In genomic region chr2:204664708-204665121, GRCh38 we compare ENCODE assay signal across 15 cellular contexts.
DNase-seq lines count a peak whose midpoint lies in the region; ATAC-seq, FAIRE-seq and TF ChIP-seq lines count a peak whose summit lies in the region.
"Had no signal": no experiment of that assay in that cellular context is flagged by ENCODE, and none has a peak within 500 bp of the region (broad histone marks: within the 10 kb centered on the region; RNA-seq: fewer than 3 reads in every experiment).

No MANE protein-coding gene starts in this region.

- 3% methylated on average over 1 of the region's 1 CpG for WGBS in mesenchymal stem cell

- H3K36me3 ChIP-seq in endothelial cell of umbilical vein (ENCODE audit: control insufficient read depth in 2 of 2, extremely low read depth in 1 of 2, insufficient read depth in 2 of 2, low read length in 2 of 2) (no peaks in the 10 kb centered on the region), mesenchymal stem cell (ENCODE audit: control insufficient read depth in 1 of 2, insufficient read depth in 2 of 2, low read depth in 1 of 2, low read length in 2 of 2) (no peaks in the 10 kb centered on the region)
- H3K36me3 ChIP-seq: prostate gland had no signal

- H4K91ac ChIP-seq in mesenchymal stem cell (ENCODE audit: low read length), result no peak overlapping the region

- H2BK120ac ChIP-seq in mesenchymal stem cell (ENCODE audit: low read depth, low read length), result no peak overlapping the region

- DNase-seq in AG20443 (ENCODE audit: low spot score), result peak; percentile 56
- DNase-seq in NCI-H460 (ENCODE audit: extremely low read depth, low read depth), result peak; percentile 62
- peak; percentile 51 for DNase-seq in endothelial cell of umbilical vein (ENCODE audit: low read depth, low spot score)
- DNase-seq in mesenchymal stem cell, result peak; percentile 42
- no peak for DNase-seq in activated CD4-positive, alpha-beta T cell treated with anti-CD3 and anti-CD28 coated beads, Interleukin-2, amount 10 ng/mL, durations not matched to agents 24 days and 14 days
- DNase-seq in nephron progenitor cell, result no peak
- no peak for DNase-seq in stimulated activated CD4-positive, alpha-beta T cell treated with anti-CD3 and anti-CD28 coated beads, Interleukin-2, amount 100 ng/mL, for 24 hours
- DNase-seq: activated CD8-positive, alpha-beta memory T cell treated with anti-CD3 and anti-CD28 coated beads, Interleukin-2, amount 50 U/mL, for 48 hours; caudate nucleus; NCI-H69; T-helper 2 cell had no signal

- H3K14ac ChIP-seq in mesenchymal stem cell (ENCODE audit: low read length in 2 of 2), result no peak overlapping the region

- no peak overlapping the region for H3K4ac ChIP-seq in mesenchymal stem cell (ENCODE audit: low read depth in 1 of 2, low read length in 2 of 2)

- H3K36me3 Mint-ChIP-seq in activated T-helper 17 cell treated with anti-CD3 and anti-CD28 coated beads, Interleukin-2, amount 50 U/mL, for 72 hours (ENCODE audit: low read depth), result no peaks in the 10 kb centered on the region
- H3K36me3 Mint-ChIP-seq in activated CD4-positive, alpha-beta T cell treated with anti-CD3 and anti-CD28 coated beads, Interleukin-2, amount 10 ng/mL, durations not matched to agents 24 days and 14 days (ENCODE audit: low read depth), result no peaks in the 10 kb centered on the region
- no peaks in the 10 kb centered on the region for H3K36me3 Mint-ChIP-seq in nephron progenitor cell (ENCODE audit: low read depth)
- H3K36me3 Mint-ChIP-seq: CD14-positive monocyte had no signal

- CTCF ChIA-PET in endothelial cell of umbilical vein (lab: Charles Lee), result interaction anchor here (0.8 to 2.0 kb wide), 5 partner anchors 11 to 405 kb away, joined by 3 to 9 read pairs (median 5); no protein-coding TSS in a partner anchor

- H2AFZ ChIP-seq in endothelial cell of umbilical vein (ENCODE audit: low read depth, low read length), result no peak overlapping the region
- no peak overlapping the region for H2AFZ ChIP-seq in mesenchymal stem cell (ENCODE audit: low read depth, low read length)

- no peak for TF ChIP-seq POLR2A in endothelial cell of umbilical vein (IDR thresholded peaks at IDR 0.05; ENCODE audit: low read depth, low read length)

- H3K9me3 Mint-ChIP-seq in activated T-helper 17 cell treated with anti-CD3 and anti-CD28 coated beads, Interleukin-2, amount 50 U/mL, for 72 hours, result no peaks in the 10 kb centered on the region
- H3K9me3 Mint-ChIP-seq in activated CD4-positive, alpha-beta T cell treated with anti-CD3 and anti-CD28 coated beads, Interleukin-2, amount 10 ng/mL, durations not matched to agents 24 days and 14 days, result no peaks in the 10 kb centered on the region
- H3K9me3 Mint-ChIP-seq in nephron progenitor cell, result no peaks in the 10 kb centered on the region

- H3K27ac ChIP-seq in endothelial cell of umbilical vein (ENCODE audit: insufficient read depth, low read depth, low read length), result peak overlapping the region; percentile 92
- peak overlapping the region; percentile 97 for H3K27ac ChIP-seq in mesenchymal stem cell (ENCODE audit: low read length, poor library complexity, severe bottlenecking)
- H3K27ac ChIP-seq: prostate gland had no signal

- H3K27me3 ChIP-seq in endothelial cell of umbilical vein (ENCODE audit: control insufficient read depth in 2 of 2, insufficient read depth in 2 of 2, low read length in 2 of 2) (no peaks in the 10 kb centered on the region), mesenchymal stem cell (ENCODE audit: control insufficient read depth in 1 of 2, insufficient read depth in 1 of 2, low read length in 2 of 2) (no peaks in the 10 kb centered on the region)

- H3K23ac ChIP-seq in mesenchymal stem cell (ENCODE audit: low read length in 2 of 2), result no peak overlapping the region

- BruUV-seq in endothelial cell of umbilical vein (replicated peaks; lab: Mats Ljungman, UMichigan), result TSS peak; percentile 32

- H3K27ac Mint-ChIP-seq in activated T-helper 17 cell treated with anti-CD3 and anti-CD28 coated beads, Interleukin-2, amount 50 U/mL, for 72 hours, result no peak overlapping the region
- no peak overlapping the region for H3K27ac Mint-ChIP-seq in activated CD4-positive, alpha-beta T cell treated with anti-CD3 and anti-CD28 coated beads, Interleukin-2, amount 10 ng/mL, durations not matched to agents 24 days and 14 days
- H3K27ac Mint-ChIP-seq in nephron progenitor cell, result no peak overlapping the region
- H3K27ac Mint-ChIP-seq: CD14-positive monocyte had no signal

- peak; percentile 56 for FAIRE-seq in endothelial cell of umbilical vein (lab: Jason Lieb, UNC)
- FAIRE-seq: GM12878 had no signal

- no peak overlapping the region for H3K18ac ChIP-seq in mesenchymal stem cell (ENCODE audit: low read depth in 1 of 2, low read length in 2 of 2)

- no peak overlapping the region for H4K8ac ChIP-seq in mesenchymal stem cell (ENCODE audit: low read length)

- H3K4me1 ChIP-seq in endothelial cell of umbilical vein (ENCODE audit: control insufficient read depth, extremely low read depth, insufficient read depth, low read length), result peaks cover 39% of the 10 kb centered on the region
- H3K4me1 ChIP-seq in mesenchymal stem cell (ENCODE audit: control insufficient read depth, insufficient read depth, low read depth, low read length), result no peaks in the 10 kb centered on the region
- H3K4me1 ChIP-seq: prostate gland had no signal

- no peak overlapping the region for H2BK15ac ChIP-seq in mesenchymal stem cell (ENCODE audit: low read depth, poor library complexity, severe bottlenecking)

- peak overlapping the region; percentile 46 for H3K9ac ChIP-seq in endothelial cell of umbilical vein (replicated peaks; ENCODE audit: extremely low read depth, insufficient read depth, low read length)
- H3K9ac ChIP-seq in mesenchymal stem cell (ENCODE audit: low read length), result peak overlapping the region; percentile 73

- H3K9me3 ChIP-seq in endothelial cell of umbilical vein (replicated peaks; ENCODE audit: control insufficient read depth, insufficient read depth, low read length) (no peaks in the 10 kb centered on the region), mesenchymal stem cell (ENCODE audit: control insufficient read depth, low read length) (no peaks in the 10 kb centered on the region)
- H3K9me3 ChIP-seq: prostate gland had no signal

- no peaks in the 10 kb centered on the region for H4K20me1 ChIP-seq in endothelial cell of umbilical vein (replicated peaks; ENCODE audit: control insufficient read depth, extremely low read depth, insufficient read depth, low read length)

- intact Hi-C loops in endothelial cell of umbilical vein (cut with micrococcal nuclease), result loop anchor here (1.0 to 10.0 kb wide), 3 partner anchors 19 to 980 kb away; no protein-coding TSS in a partner anchor
- intact Hi-C loops in activated CD4-positive, alpha-beta T cell treated with anti-CD3 and anti-CD28 coated beads, Interleukin-2, amount 10 ng/mL, durations not matched to agents 24 days and 14 days (cut with micrococcal nuclease), result no loop called here

- no peak overlapping the region for H3K4me3 ChIP-seq in endothelial cell of umbilical vein (replicated peaks in 1 of 3; ENCODE audit: insufficient read depth in 1 of 3, low read depth in 1 of 3, low read length in 3 of 3)
- H3K4me3 ChIP-seq in mesenchymal stem cell (ENCODE audit: insufficient read depth in 1 of 2, low read depth in 1 of 2, low read length in 2 of 2), result no peak overlapping the region
- H3K4me3 ChIP-seq: GM12878, prostate gland had no signal

- H2AK5ac ChIP-seq in mesenchymal stem cell (ENCODE audit: low read length, severe bottlenecking), result no peak overlapping the region

- dilution Hi-C loops in endothelial cell of umbilical vein (cut with MboI; ENCODE audit: extremely low pct_ligation_motif_present, low sequenced_read_pairs), result no loop called here

- ATAC-seq in activated T-helper 17 cell treated with anti-CD3 and anti-CD28 coated beads, Interleukin-2, amount 50 U/mL, for 72 hours (replicated peaks), result no peak
- ATAC-seq: GM12878 had no signal

- TF ChIP-seq CTCF in endothelial cell of umbilical vein (IDR thresholded peaks at IDR 0.05; ENCODE audit: extremely low read depth in 1 of 2, insufficient read depth in 1 of 2, low read depth in 1 of 2, low read length in 2 of 2), result no peak
- no peak for TF ChIP-seq CTCF in nephron progenitor cell (IDR thresholded peaks at IDR 0.05)

- H3K4me3 Mint-ChIP-seq in activated T-helper 17 cell treated with anti-CD3 and anti-CD28 coated beads, Interleukin-2, amount 50 U/mL, for 72 hours, result no peak overlapping the region
- H3K4me3 Mint-ChIP-seq in activated CD4-positive, alpha-beta T cell treated with anti-CD3 and anti-CD28 coated beads, Interleukin-2, amount 10 ng/mL, durations not matched to agents 24 days and 14 days, result no peak overlapping the region
- no peak overlapping the region for H3K4me3 Mint-ChIP-seq in nephron progenitor cell
- H3K4me3 Mint-ChIP-seq: CD14-positive monocyte had no signal

- no peaks in the 10 kb centered on the region for H3K79me2 ChIP-seq in endothelial cell of umbilical vein (ENCODE audit: control insufficient read depth, insufficient read depth, low read length)

- peak overlapping the region; percentile 40 for H3K4me2 ChIP-seq in endothelial cell of umbilical vein (ENCODE audit: insufficient read depth, low read length)
- H3K4me2 ChIP-seq in mesenchymal stem cell (ENCODE audit: low read length, poor library complexity, severe bottlenecking), result no peak overlapping the region

- no peaks in the 10 kb centered on the region for H3K9me1 ChIP-seq in endothelial cell of umbilical vein (replicated peaks; ENCODE audit: control insufficient read depth, extremely low read depth, insufficient read depth, low read length)

- peaks cover 3% of the 10 kb centered on the region for H3K79me1 ChIP-seq in mesenchymal stem cell (replicated peaks; ENCODE audit: low read length, poor library complexity, severe bottlenecking)

- H2BK12ac ChIP-seq in mesenchymal stem cell (ENCODE audit: low read length in 2 of 2), result no peak overlapping the region

- H3K27me3 Mint-ChIP-seq in activated T-helper 17 cell treated with anti-CD3 and anti-CD28 coated beads, Interleukin-2, amount 50 U/mL, for 72 hours, result no peaks in the 10 kb centered on the region
- peaks cover 5% of the 10 kb centered on the region for H3K27me3 Mint-ChIP-seq in activated CD4-positive, alpha-beta T cell treated with anti-CD3 and anti-CD28 coated beads, Interleukin-2, amount 10 ng/mL, durations not matched to agents 24 days and 14 days
- peaks cover 3% of the 10 kb centered on the region for H3K27me3 Mint-ChIP-seq in nephron progenitor cell (ENCODE audit: low read depth, poor library complexity)

- no peaks in the 10 kb centered on the region for H3K4me1 Mint-ChIP-seq in activated T-helper 17 cell treated with anti-CD3 and anti-CD28 coated beads, Interleukin-2, amount 50 U/mL, for 72 hours
- H3K4me1 Mint-ChIP-seq in activated CD4-positive, alpha-beta T cell treated with anti-CD3 and anti-CD28 coated beads, Interleukin-2, amount 10 ng/mL, durations not matched to agents 24 days and 14 days, result no peaks in the 10 kb centered on the region
- H3K4me1 Mint-ChIP-seq in nephron progenitor cell, result peaks cover 15% of the 10 kb centered on the region
- H3K4me1 Mint-ChIP-seq: CD14-positive monocyte had no signal

- no peak overlapping the region for H2BK5ac ChIP-seq in mesenchymal stem cell (ENCODE audit: low read depth, low read length, poor library complexity, severe bottlenecking)

- POLR2A ChIA-PET in endothelial cell of umbilical vein (lab: Charles Lee), result interaction anchor here (0.6 to 1.1 kb wide), 3 partner anchors 9 to 23 kb away, joined by 3 to 7 read pairs (median 3); no protein-coding TSS in a partner anchor

TF ChIP-seq in endothelial cell of umbilical vein, 7 proteins besides CTCF, POLR2A, EP300 and RAD21 (continues in another document):
- no peak for TF ChIP-seq FOS (IDR thresholded peaks at IDR 0.05; ENCODE audit: borderline replicate concordance, insufficient read depth, low read length)

Comparison
In these comparisons a context has a peak if more than half of its experiments do, and no peak if none do; other contexts are left out.
1. DNase-seq: peak in AG20443 (single experiment), NCI-H460 (single experiment), endothelial cell of umbilical vein (single experiment) and mesenchymal stem cell (single experiment); none in activated CD4-positive, alpha-beta T cell treated with anti-CD3 and anti-CD28 coated beads, Interleukin-2, amount 10 ng/mL, durations not matched to agents 24 days and 14 days (single experiment), nephron progenitor cell (single experiment) and stimulated activated CD4-positive, alpha-beta T cell treated with anti-CD3 and anti-CD28 coated beads, Interleukin-2, amount 100 ng/mL, for 24 hours (0 of 2).